Comparison of ENCODE assay signal across 20 cellular contexts in the genomic region with DNA sequence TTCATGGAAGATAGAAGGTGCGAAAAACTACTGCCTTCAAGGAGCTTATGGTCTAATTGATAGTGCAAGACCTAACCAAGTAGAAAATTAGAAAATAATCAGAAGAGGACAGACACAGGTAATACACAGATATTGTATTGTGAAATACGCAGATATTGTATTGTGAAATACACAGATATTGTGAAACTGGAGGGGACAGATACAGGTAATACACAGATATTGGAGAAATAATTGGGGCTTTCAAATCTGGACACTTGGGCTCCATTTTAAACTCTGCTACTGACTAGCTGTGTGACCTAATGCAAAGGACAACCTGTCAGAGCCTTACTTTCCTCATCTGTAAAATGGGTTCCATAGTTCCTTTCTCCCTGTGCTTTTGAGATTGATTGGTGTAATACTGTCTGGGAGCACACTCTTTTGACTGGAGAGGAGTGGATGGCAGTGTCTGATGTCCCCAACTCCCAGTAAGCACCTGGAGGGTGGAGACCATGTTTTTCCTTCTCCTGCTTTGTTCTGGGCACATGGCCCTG.
DNase-seq lines count a peak whose midpoint lies in the region; ATAC-seq, FAIRE-seq and TF ChIP-seq lines count a peak whose summit lies in the region.
"Had no signal": no experiment of that assay in that cellular context is flagged by ENCODE, and none has a peak within 500 bp of the region (broad histone marks: within the 10 kb centered on the region; RNA-seq: fewer than 3 reads in every experiment).

No MANE protein-coding gene starts in this region.

- H3K27ac ChIP-seq in A549 (no peak overlapping the region), IMR-90 (ENCODE audit: insufficient read depth, low read length) (no peak overlapping the region), H1 (ENCODE audit: low read depth, low read length) (no peak overlapping the region), osteoblast (ENCODE audit: low read depth, low read length) (no peak overlapping the region), gastroesophageal sphincter (no peak overlapping the region)

- peaks cover 5% of the 10 kb centered on the region; the same call in 1 of the 2 replicates for H3K9me1 ChIP-seq in IMR-90 (ENCODE audit: insufficient read depth, low read length)

- TF ChIP-seq CTCF in A549 (IDR thresholded peaks at IDR 0.05) (no peak), IMR-90 (conservative IDR thresholded peaks at IDR 0.05; ENCODE audit: low read depth, low read length) (no peak), H1 (IDR thresholded peaks at IDR 0.05; ENCODE audit: control extremely low read depth in 1 of 3, insufficient read depth in 1 of 3, low read depth in 1 of 3, low read length in 3 of 3) (no peak), osteoblast (IDR thresholded peaks at IDR 0.05; ENCODE audit: extremely low read depth, low read depth, low read length) (no peak), gastroesophageal sphincter (IDR thresholded peaks at IDR 0.05) (no peak), foreskin fibroblast (IDR thresholded peaks at IDR 0.05; ENCODE audit: low read depth, low read length) (no peak), GM20000 (IDR thresholded peaks at IDR 0.05; ENCODE audit: extremely low read depth, missing control alignments) (no peak)

- ATAC-seq in A549, result no peak
- no peak for ATAC-seq in IMR-90 (ENCODE audit: low read depth)
- no peak for ATAC-seq in gastroesophageal sphincter

- no peak overlapping the region for H4K8ac ChIP-seq in IMR-90 (ENCODE audit: low read depth in 2 of 2, low read length in 2 of 2)
- H4K8ac ChIP-seq in H1 (ENCODE audit: extremely low read depth, insufficient read depth, low read length), result no peak overlapping the region

- in situ Hi-C loops in IMR-90 (cut with MboI; ENCODE audit: low sequenced_read_pairs), result no loop called here

- H2BK120ac ChIP-seq in IMR-90 (ENCODE audit: low read depth, low read length), result no peak overlapping the region
- no peak overlapping the region for H2BK120ac ChIP-seq in H1 (replicated peaks; ENCODE audit: low read depth, low read length)

- H3K79me2 ChIP-seq in H1 (ENCODE audit: control insufficient read depth in 1 of 2, insufficient read depth in 2 of 2, low read length in 2 of 2), result no peaks in the 10 kb centered on the region
- no peaks in the 10 kb centered on the region for H3K79me2 ChIP-seq in osteoblast (ENCODE audit: insufficient read depth, low read length)

- no peaks in the 10 kb centered on the region for H3K79me1 ChIP-seq in IMR-90 (ENCODE audit: low read depth in 1 of 2, low read length in 2 of 2)
- no peaks in the 10 kb centered on the region for H3K79me1 ChIP-seq in H1 (ENCODE audit: low read depth, low read length)

- H3K4me2 ChIP-seq in A549 (no peak overlapping the region), IMR-90 (ENCODE audit: low read depth, low read length) (no peak overlapping the region), H1 (ENCODE audit: insufficient read depth in 1 of 2, low read depth in 2 of 2, low read length in 2 of 2) (no peak overlapping the region), osteoblast (ENCODE audit: insufficient read depth, low read length) (no peak overlapping the region)

- 81% methylated on average over 2 of the region's 2 CpGs for WGBS in A549 (ENCODE audit: missing lambda C conversion rate)
- WGBS in IMR-90 (ENCODE audit: extremely low coverage in 2 of 2, insufficient read length in 1 of 2), 2 experiments, result 67% methylated on average over 1 of the region's 2 CpGs; no CpG with 5 or more reads in 1 of the 2 experiments
- 95% methylated on average over 2 of the region's 2 CpGs; no CpG with 5 or more reads in 1 of the 2 experiments for WGBS in H1 (ENCODE audit: extremely low coverage in 1 of 2, insufficient coverage in 1 of 2, insufficient read length in 1 of 2, insufficient replicate concordance in 2 of 2, low coverage in 1 of 2, low lambda C conversion rate in 2 of 2, missing lambda C conversion rate in 1 of 2), 2 experiments
- WGBS in gastroesophageal sphincter (ENCODE audit: low coverage in 1 of 2), 2 donors, result 100% methylated on average over 2 of the region's 2 CpGs

- H3K27me3 ChIP-seq in IMR-90 (ENCODE audit: control insufficient read depth, insufficient read depth, low read length) (peaks cover 15% of the 10 kb centered on the region), H1 (replicated peaks in 1 of 4; ENCODE audit: control insufficient read depth in 3 of 4, extremely low read depth in 1 of 4, insufficient read depth in 3 of 4, low read length in 3 of 4) (peaks cover 0 to 5% (median 2%) of the 10 kb centered on the region in 4 experiments; a peak in 1 of 7 replicates), osteoblast (ENCODE audit: insufficient read depth, low read length) (peaks cover 32% of the 10 kb centered on the region), gastroesophageal sphincter (no peaks in the 10 kb centered on the region)

- no peak overlapping the region for H3K56ac ChIP-seq in IMR-90 (ENCODE audit: extremely low read depth, insufficient read depth, low read length)
- no peak overlapping the region for H3K56ac ChIP-seq in H1 (replicated peaks; ENCODE audit: insufficient read length, low read depth, low read length)

- dilution Hi-C loops in IMR-90 (cut with HindIII; ENCODE audit: low sequenced_read_pairs, unreplicated experiment), result no loop called here

- H4K91ac ChIP-seq in IMR-90 (ENCODE audit: insufficient read depth, low read depth, low read length), result no peak overlapping the region
- H4K91ac ChIP-seq in H1 (replicated peaks; ENCODE audit: insufficient read length, low read length), result peak overlapping the region; percentile 22

- TF ChIP-seq EP300 in A549 (IDR thresholded peaks at IDR 0.05), result no peak
- TF ChIP-seq EP300 in H1 (IDR thresholded peaks at IDR 0.05; ENCODE audit: borderline replicate concordance in 1 of 2, low read depth in 2 of 2, low read length in 2 of 2), result no peak
- no peak for TF ChIP-seq EP300 in gastroesophageal sphincter (IDR thresholded peaks at IDR 0.05)

- no TSS peak for BruUV-seq in IMR-90 (replicated peaks; lab: Mats Ljungman, UMichigan)

- TF ChIP-seq RAD21 in A549 (conservative IDR thresholded peaks at IDR 0.05 in 1 of 2, IDR thresholded peaks at IDR 0.05 in 1 of 2) (no peak), IMR-90 (IDR thresholded peaks at IDR 0.05; ENCODE audit: low read length) (no peak), H1 (IDR thresholded peaks at IDR 0.05 in 1 of 2, conservative IDR thresholded peaks at IDR 0.05 in 1 of 2; ENCODE audit: low read depth in 2 of 2, low read length in 2 of 2) (no peak)

- POLR2A ChIA-PET in A549 (lab: Yijun Ruan, JAX) (no interaction called here), IMR-90 (lab: Charles Lee; ENCODE audit: unreplicated experiment) (no interaction called here), H1 (lab: Charles Lee; ENCODE audit: partially characterized antibody) (interaction anchor here (1.0 kb wide), 1 partner anchor 273 kb away, joined by 3 read pairs; a partner anchor contains a TSS)

- H3K23me2 ChIP-seq in H1 (ENCODE audit: low read depth, low read length), result peaks cover 2% of the 10 kb centered on the region; the same call in 1 of the 2 replicates

- DNase-seq in A549 (ENCODE audit: low read depth in 1 of 2, low spot score in 1 of 2) (no peak), IMR-90 (no peak), H1 (ENCODE audit: low read depth in 1 of 2, low spot score in 2 of 2) (no peak), osteoblast (ENCODE audit: insufficient read length, low spot score, missing footprints) (peak; percentile 67), SW 1271 (lab: John Stamatoyannopoulos, UW) (no peak), foreskin fibroblast (no peak), GM20000 (ENCODE audit: low spot score) (no peak)
- DNase-seq: 8988T; C1 segment of cervical spinal cord; Calu3; CD4-positive, alpha-beta memory T cell; COR-L47; DMS53; GF-D8; GOT3; H7; HCEC 1CT had no signal

- TF ChIP-seq POLR2A in A549 (IDR thresholded peaks at IDR 0.05; ENCODE audit: low read length) (no peak), IMR-90 (IDR thresholded peaks at IDR 0.05; ENCODE audit: low read depth, low read length) (no peak), H1 (IDR thresholded peaks at IDR 0.05; ENCODE audit: control extremely low read depth in 1 of 2, low read depth in 2 of 2, low read length in 2 of 2) (no peak), gastroesophageal sphincter (IDR thresholded peaks at IDR 0.05) (no peak)

- H3K9me3 ChIP-seq in A549 (no peaks in the 10 kb centered on the region), IMR-90 (ENCODE audit: control insufficient read depth, insufficient read depth, low read length) (no peaks in the 10 kb centered on the region), H1 (ENCODE audit: insufficient read depth in 2 of 2, low read depth in 1 of 2, low read length in 1 of 2) (no peaks in the 10 kb centered on the region), osteoblast (ENCODE audit: low read depth, low read length) (no peaks in the 10 kb centered on the region), gastroesophageal sphincter (no peaks in the 10 kb centered on the region)

- H4K20me1 ChIP-seq in IMR-90 (ENCODE audit: insufficient read depth, low read length) (no peaks in the 10 kb centered on the region), H1 (replicated peaks in 1 of 2; ENCODE audit: control insufficient read depth in 1 of 2, insufficient read depth in 2 of 2, low read length in 2 of 2) (no peaks in the 10 kb centered on the region), osteoblast (ENCODE audit: insufficient read depth, low read length) (no peaks in the 10 kb centered on the region)

- H3K4ac ChIP-seq in IMR-90 (ENCODE audit: low read depth, low read length), result no peak overlapping the region
- no peak overlapping the region for H3K4ac ChIP-seq in H1 (replicated peaks; ENCODE audit: insufficient read length, low read depth, low read length)

- no peak overlapping the region for H3K23ac ChIP-seq in IMR-90 (ENCODE audit: low read depth, low read length)
- H3K23ac ChIP-seq in H1 (ENCODE audit: insufficient read length), result no peak overlapping the region

- FAIRE-seq in A549 (lab: Jason Lieb, UNC) (peak; percentile 54), H1 (lab: Jason Lieb, UNC) (no peak)
- FAIRE-seq: GM12891, GM18507 had no signal

- H3K4me3 ChIP-seq in A549 (no peak overlapping the region), IMR-90 (ENCODE audit: insufficient read depth, low read depth, low read length) (no peak overlapping the region), H1 (ENCODE audit: extremely low read depth in 1 of 4, insufficient read depth in 2 of 4, low read depth in 3 of 4, low read length in 4 of 4) (no peak overlapping the region), osteoblast (ENCODE audit: insufficient read depth, low read length) (no peak overlapping the region), gastroesophageal sphincter (no peak overlapping the region), foreskin fibroblast (ENCODE audit: low read depth in 1 of 2, low read length in 2 of 2) (no peak overlapping the region)

- CTCF ChIA-PET in A549 (lab: Yijun Ruan, JAX), result interaction anchor here (1.0 to 1.6 kb wide), 3 partner anchors 10 to 61 kb away, joined by 3 to 4 read pairs (median 3); no protein-coding TSS in a partner anchor
- CTCF ChIA-PET in IMR-90 (lab: Yijun Ruan, JAX), result no interaction called here
- CTCF ChIA-PET in H1 (lab: Charles Lee; ENCODE audit: partially characterized antibody), result no interaction called here

- H2AFZ ChIP-seq in IMR-90 (replicated peaks; ENCODE audit: low read length, poor library complexity) (no peak overlapping the region), H1 (ENCODE audit: low read length) (no peak overlapping the region), osteoblast (ENCODE audit: low read length) (no peak overlapping the region)

- H4K5ac ChIP-seq in IMR-90 (ENCODE audit: low read depth, low read length) (no peak overlapping the region), H1 (ENCODE audit: insufficient read length, low read depth, low read length) (no peak overlapping the region)

- no peak overlapping the region for H2AK9ac ChIP-seq in IMR-90 (replicated peaks; ENCODE audit: low read depth, low read length, poor library complexity)

- H2BK5ac ChIP-seq in IMR-90 (ENCODE audit: low read depth, low read length, poor library complexity, severe bottlenecking) (no peak overlapping the region), H1 (ENCODE audit: low read depth, low read length) (no peak overlapping the region)

- H3K9ac ChIP-seq in IMR-90 (ENCODE audit: low read depth, low read length), result no peak overlapping the region
- H3K9ac ChIP-seq in H1 (replicated peaks in 1 of 4; ENCODE audit: extremely low read depth in 1 of 4, low read depth in 3 of 4, low read length in 3 of 4), result no peak overlapping the region

- H2BK12ac ChIP-seq in H1 (ENCODE audit: low read depth, low read length), result no peak overlapping the region

- no peak overlapping the region for H2BK20ac ChIP-seq in IMR-90 (ENCODE audit: low read depth, low read length)
- no peak overlapping the region for H2BK20ac ChIP-seq in H1 (ENCODE audit: low read length)

- H3K18ac ChIP-seq in IMR-90 (ENCODE audit: low read depth, low read length) (no peak overlapping the region), H1 (ENCODE audit: extremely low read depth, low read length) (no peak overlapping the region)

- H3K14ac ChIP-seq in IMR-90 (replicated peaks; ENCODE audit: low read depth, low read length) (no peak overlapping the region), H1 (ENCODE audit: insufficient read length) (no peak overlapping the region)

- H3K4me1 ChIP-seq in A549 (no peaks in the 10 kb centered on the region), IMR-90 (ENCODE audit: control insufficient read depth, insufficient read depth, low read length) (peaks cover 10% of the 10 kb centered on the region), H1 (replicated peaks in 1 of 4; ENCODE audit: control insufficient read depth in 3 of 4, insufficient read depth in 4 of 4, low read length in 3 of 4) (peaks cover 0 to 15% (median 9%) of the 10 kb centered on the region in 4 experiments; a peak in 4 of 7 replicates), osteoblast (ENCODE audit: insufficient read depth, low read length) (no peaks in the 10 kb centered on the region), gastroesophageal sphincter (peaks cover 0 to 5% (median 0%) of the 10 kb centered on the region in 3 donors)

- H2BK15ac ChIP-seq in IMR-90 (ENCODE audit: low read depth, low read length), result no peak overlapping the region
- H2BK15ac ChIP-seq in H1 (ENCODE audit: low read length), result no peak overlapping the region

- H2AK5ac ChIP-seq in IMR-90 (ENCODE audit: low read depth, low read length) (no peak overlapping the region), H1 (ENCODE audit: low read depth, low read length) (no peak overlapping the region)

- no peaks in the 10 kb centered on the region for H3K36me3 ChIP-seq in IMR-90 (ENCODE audit: control insufficient read depth, insufficient read depth, low read length)
- H3K36me3 ChIP-seq in H1 (ENCODE audit: control insufficient read depth in 2 of 4, insufficient read depth in 4 of 4, low read length in 3 of 4), result no peaks in the 10 kb centered on the region
- no peaks in the 10 kb centered on the region for H3K36me3 ChIP-seq in osteoblast (ENCODE audit: insufficient read depth, low read length)
- H3K36me3 ChIP-seq in gastroesophageal sphincter, result no peaks in the 10 kb centered on the region

- intact Hi-C loops in IMR-90 (cut with micrococcal nuclease), result no loop called here
